Comparison of ENCODE assay signal across 28 cellular contexts in the genomic region with DNA sequence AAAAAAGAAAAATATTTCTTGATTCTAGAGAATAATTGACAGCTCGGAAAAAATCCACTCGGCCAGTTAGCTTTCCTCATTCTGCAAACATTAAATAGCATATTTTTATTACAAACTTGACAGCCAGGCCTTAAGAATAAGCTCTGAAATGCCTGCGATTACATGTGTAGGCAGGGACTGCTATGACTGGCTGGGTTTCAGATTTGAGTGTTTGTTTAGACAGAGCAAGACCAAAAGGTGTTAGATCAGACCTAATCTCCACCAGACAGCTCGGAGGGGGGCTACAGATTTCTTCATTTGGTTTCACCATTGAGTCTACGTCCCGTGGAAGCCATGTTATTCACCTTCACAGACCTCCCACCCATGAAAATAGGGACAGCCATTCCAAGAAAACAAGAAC.
"Had no signal": no experiment of that assay in that cellular context is flagged by ENCODE, and none has a peak within 500 bp of the region (broad histone marks: within the 10 kb centered on the region; RNA-seq: fewer than 3 reads in every experiment).

No MANE protein-coding gene starts in this region.

- H3K27me3 Mint-ChIP-seq: dendritic cell treated with granulocyte-macrophage colony-stimulating factor and Interleukin-4, amounts not matched to agents 40 ng/mL and 50 ng/mL, for 4 days; memory B cell; naive thymus-derived CD4-positive, alpha-beta T cell; progenitor cell of endocrine pancreas; stimulated activated naive CD8-positive, alpha-beta T cell treated with anti-CD3 and anti-CD28 coated beads, Interleukin-15, amount 100 ng/mL, for 72 hours had no signal

- H3K9me3 Mint-ChIP-seq: memory B cell, nephron progenitor cell had no signal

- H3K36me3 Mint-ChIP-seq: memory B cell; naive thymus-derived CD4-positive, alpha-beta T cell had no signal

- H3K27me3 ChIP-seq: colonic mucosa, esophagus squamous epithelium, right atrium auricular region, sigmoid colon, suprapubic skin, transverse colon, upper lobe of right lung, vagina had no signal

- H3K4me1 Mint-ChIP-seq: memory B cell; stimulated activated naive CD8-positive, alpha-beta T cell treated with anti-CD3 and anti-CD28 coated beads, Interleukin-15, amount 100 ng/mL, for 72 hours had no signal

- H3K27ac ChIP-seq: colonic mucosa, esophagus squamous epithelium, parathyroid adenoma, right atrium auricular region, skin epidermis, suprapubic skin, transverse colon, upper lobe of right lung, vagina had no signal

- H3K4me1 ChIP-seq: colonic mucosa, esophagus squamous epithelium, parathyroid adenoma, suprapubic skin, transverse colon, upper lobe of right lung, vagina had no signal

- H3K36me3 ChIP-seq: colonic mucosa, esophagus squamous epithelium, right atrium auricular region, sigmoid colon, suprapubic skin, transverse colon, upper lobe of right lung, vagina had no signal

- H3K9ac ChIP-seq: parathyroid adenoma had no signal

- DNase-seq: caudate nucleus; cerebellar nuclear complex; colonic mucosa; effector CD8-positive, alpha-beta T cell; esophagus squamous epithelium; head of caudate nucleus; midbrain; naive thymus-derived CD4-positive, alpha-beta T cell; nephron progenitor cell; nucleus accumbens; sigmoid colon; stimulated activated CD4-positive, alpha-beta T cell treated with anti-CD3 and anti-CD28 coated beads, Interleukin-15, amount 100 ng/mL, for 24 hours; stimulated activated CD4-positive, alpha-beta T cell treated with anti-CD3 and anti-CD28 coated beads, Interleukin-4, amount 100 ng/mL, for 1 hour; stimulated activated CD8-positive, alpha-beta memory T cell treated with anti-CD3 and anti-CD28 coated beads, Interleukin-4, amount 100 ng/mL, for 48 hours; stimulated activated naive CD4-positive, alpha-beta T cell; stimulated activated naive CD8-positive, alpha-beta T cell treated with anti-CD3 and anti-CD28 coated beads, Interleukin-15, amount 100 ng/mL, for 72 hours; transverse colon; upper lobe of right lung had no signal

- ATAC-seq: left lobe of liver; naive thymus-derived CD4-positive, alpha-beta T cell; stimulated activated naive CD8-positive, alpha-beta T cell treated with anti-CD3 and anti-CD28 coated beads, Interleukin-15, amount 100 ng/mL, for 72 hours; upper lobe of right lung had no signal

- H3K27ac Mint-ChIP-seq: dendritic cell treated with granulocyte-macrophage colony-stimulating factor and Interleukin-4, amounts not matched to agents 40 ng/mL and 50 ng/mL, for 4 days; memory B cell; naive thymus-derived CD4-positive, alpha-beta T cell; nephron progenitor cell; progenitor cell of endocrine pancreas; stimulated activated naive CD8-positive, alpha-beta T cell treated with anti-CD3 and anti-CD28 coated beads, Interleukin-15, amount 100 ng/mL, for 72 hours had no signal

- H3K79me2 ChIP-seq: parathyroid adenoma had no signal

- H3K9me3 ChIP-seq: colonic mucosa, esophagus squamous epithelium, right atrium auricular region, sigmoid colon, suprapubic skin, transverse colon, upper lobe of right lung, vagina had no signal

- H2AFZ ChIP-seq: parathyroid adenoma had no signal

- H3K4me3 ChIP-seq: colonic mucosa, esophagus squamous epithelium, lung, right atrium auricular region, sigmoid colon, skin epidermis, suprapubic skin, transverse colon, upper lobe of right lung, vagina had no signal

- H3K4me3 Mint-ChIP-seq: dendritic cell treated with granulocyte-macrophage colony-stimulating factor and Interleukin-4, amounts not matched to agents 40 ng/mL and 50 ng/mL, for 4 days; memory B cell; naive thymus-derived CD4-positive, alpha-beta T cell; nephron progenitor cell; stimulated activated naive CD8-positive, alpha-beta T cell treated with anti-CD3 and anti-CD28 coated beads, Interleukin-15, amount 100 ng/mL, for 72 hours had no signal
